In genomic region chr3:101861978-101862421, GRCh38 we compare ENCODE assay signal across 16 cellular contexts. TPM values are rescaled to one million over a fixed set of nuclear protein-coding genes. Genes with fewer than 3 reads are reported as not detected.
DNase-seq lines count a peak whose midpoint lies in the region; ATAC-seq lines count a peak whose summit lies in the region.
"Had no signal": no experiment of that assay in that cellular context is flagged by ENCODE, and none has a peak within 500 bp of the region (broad histone marks: within the 10 kb centered on the region; RNA-seq: fewer than 3 reads in every experiment).

No MANE protein-coding gene starts in this region.

- H3K27ac Mint-ChIP-seq in activated naive CD8-positive, alpha-beta T cell treated with anti-CD3 and anti-CD28 coated beads, Interleukin-2, amount 10 ng/mL, durations not matched to agents 7 days and 5 days: peak overlapping the region; percentile 44
- H3K27ac Mint-ChIP-seq in naive thymus-derived CD4-positive, alpha-beta T cell: peak overlapping the region; percentile 8 to 61 (median 30)

- H3K27ac ChIP-seq in Karpas-422 (ENCODE audit: low read length): no peak overlapping the region
- H3K27ac ChIP-seq in naive thymus-derived CD4-positive, alpha-beta T cell (ENCODE audit: low read depth, low read length): no peak overlapping the region
- H3K27ac ChIP-seq: GM23248, ovary, tibial artery had no signal

- DNase-seq in EH (ENCODE audit: low read depth) (peak; percentile 45), Karpas-422 (no peak)
- DNase-seq in activated naive CD8-positive, alpha-beta T cell treated with anti-CD3 and anti-CD28 coated beads, Interleukin-2, amount 10 ng/mL, durations not matched to agents 7 days and 5 days: no peak
- peak in 1 of 9 donors; percentile 29 for DNase-seq in naive thymus-derived CD4-positive, alpha-beta T cell
- no peak for DNase-seq in stimulated activated CD8-positive, alpha-beta memory T cell treated with anti-CD3 and anti-CD28 coated beads, Interleukin-4, amount 100 ng/mL, for 48 hours
- DNase-seq: activated CD4-positive, alpha-beta T cell treated with anti-CD3 and anti-CD28 coated beads, Interleukin-2, amount 50 U/mL, for 1 hour; activated naive CD4-positive, alpha-beta T cell treated with Interleukin-2 at 50 U/mL for 16 hours; GM23248; ovary; stimulated activated CD4-positive, alpha-beta T cell treated with anti-CD3 and anti-CD28 coated beads, Interleukin-12 subunit alpha, Interleukin-12 subunit beta, amount 100 ng/mL, for 4 hours; T-helper 2 cell; tibial artery had no signal

- peak overlapping the region; percentile 48 for H3K4me2 ChIP-seq in Karpas-422 (ENCODE audit: low read depth, low read length, poor library complexity, severe bottlenecking)

- CTCF ChIA-PET in naive thymus-derived CD4-positive, alpha-beta T cell (lab: Charles Lee): no interaction called here

- H3K9me3 ChIP-seq in Karpas-422 (ENCODE audit: low read length): no peaks in the 10 kb centered on the region
- no peaks in the 10 kb centered on the region for H3K9me3 ChIP-seq in naive thymus-derived CD4-positive, alpha-beta T cell (ENCODE audit: control insufficient read depth in 2 of 3, low read length in 3 of 3)
- H3K9me3 ChIP-seq: ovary, tibial artery had no signal

- peaks cover 21% of the 10 kb centered on the region for H3K4me1 Mint-ChIP-seq in activated naive CD8-positive, alpha-beta T cell treated with anti-CD3 and anti-CD28 coated beads, Interleukin-2, amount 10 ng/mL, durations not matched to agents 7 days and 5 days
- H3K4me1 Mint-ChIP-seq in naive thymus-derived CD4-positive, alpha-beta T cell: peaks cover 8 to 43% (median 31%) of the 10 kb centered on the region in 7 donors

- no peaks in the 10 kb centered on the region for H3K9me2 ChIP-seq in Karpas-422 (replicated peaks; ENCODE audit: insufficient read depth, low read length)

- H3K4me3 Mint-ChIP-seq in activated naive CD8-positive, alpha-beta T cell treated with anti-CD3 and anti-CD28 coated beads, Interleukin-2, amount 10 ng/mL, durations not matched to agents 7 days and 5 days: no peak overlapping the region
- H3K4me3 Mint-ChIP-seq in naive thymus-derived CD4-positive, alpha-beta T cell: no peak overlapping the region

- no peaks in the 10 kb centered on the region for H3K27me3 ChIP-seq in Karpas-422 (ENCODE audit: low read length)
- H3K27me3 ChIP-seq in naive thymus-derived CD4-positive, alpha-beta T cell (ENCODE audit: control insufficient read depth in 2 of 2, insufficient read depth in 2 of 2, low read length in 2 of 2): no peaks in the 10 kb centered on the region
- H3K27me3 ChIP-seq: ovary, tibial artery had no signal

- H4K20me1 ChIP-seq in Karpas-422 (ENCODE audit: insufficient read depth, low read depth, low read length): no peaks in the 10 kb centered on the region

- no peaks in the 10 kb centered on the region for H3K9me3 Mint-ChIP-seq in activated naive CD8-positive, alpha-beta T cell treated with anti-CD3 and anti-CD28 coated beads, Interleukin-2, amount 10 ng/mL, durations not matched to agents 7 days and 5 days
- H3K9me3 Mint-ChIP-seq in naive thymus-derived CD4-positive, alpha-beta T cell: peaks cover 0 to 4% (median 0%) of the 10 kb centered on the region in 11 donors

- H3K36me3 ChIP-seq in Karpas-422 (ENCODE audit: insufficient read depth, low read length): no peaks in the 10 kb centered on the region
- peaks cover 20 to 34% (median 25%) of the 10 kb centered on the region in 3 experiments for H3K36me3 ChIP-seq in naive thymus-derived CD4-positive, alpha-beta T cell (ENCODE audit: control insufficient read depth in 2 of 3, insufficient read depth in 3 of 3, low read length in 3 of 3)
- H3K36me3 ChIP-seq: ovary had no signal

- peaks cover 13% of the 10 kb centered on the region for H3K4me1 ChIP-seq in Karpas-422 (ENCODE audit: low read length)
- H3K4me1 ChIP-seq in naive thymus-derived CD4-positive, alpha-beta T cell (ENCODE audit: control insufficient read depth in 2 of 2, insufficient read depth in 2 of 2, low read length in 2 of 2): peaks cover 0 to 6% of the 10 kb centered on the region in 2 donors

- H2AFZ ChIP-seq in Karpas-422 (ENCODE audit: low read length): no peak overlapping the region
- H2AFZ ChIP-seq: GM23248 had no signal

- intact Hi-C loops in naive thymus-derived CD4-positive, alpha-beta T cell (cut with micrococcal nuclease): loop anchor here in 1 of 2 donors (1.0 kb wide), 1 partner anchor 11 kb away; no protein-coding TSS in a partner anchor

- ATAC-seq in activated naive CD8-positive, alpha-beta T cell treated with anti-CD3 and anti-CD28 coated beads, Interleukin-2, amount 10 ng/mL, durations not matched to agents 7 days and 5 days (ENCODE audit: low read depth): no peak
- ATAC-seq in naive thymus-derived CD4-positive, alpha-beta T cell: peak; percentile 28
- ATAC-seq in HG03135 (IDR thresholded peaks at IDR 0.05; ENCODE audit: unreplicated experiment) (no peak), HG02678 (IDR thresholded peaks at IDR 0.05; ENCODE audit: unreplicated experiment) (no peak), HG02642 (IDR thresholded peaks at IDR 0.05; ENCODE audit: poor library complexity, unreplicated experiment) (no peak)

- H3K4me3 ChIP-seq in Karpas-422 (ENCODE audit: low read length): no peak overlapping the region
- H3K4me3 ChIP-seq in naive thymus-derived CD4-positive, alpha-beta T cell (ENCODE audit: low read length): no peak overlapping the region
- H3K4me3 ChIP-seq: GM23248, lung, ovary, tibial artery had no signal

- H3K79me2 ChIP-seq in Karpas-422 (ENCODE audit: low read length): no peaks in the 10 kb centered on the region

- peaks cover 44% of the 10 kb centered on the region for H3K36me3 Mint-ChIP-seq in activated naive CD8-positive, alpha-beta T cell treated with anti-CD3 and anti-CD28 coated beads, Interleukin-2, amount 10 ng/mL, durations not matched to agents 7 days and 5 days
- H3K36me3 Mint-ChIP-seq in naive thymus-derived CD4-positive, alpha-beta T cell: peaks cover 16 to 47% (median 40%) of the 10 kb centered on the region in 5 donors

- H3K9ac ChIP-seq in Karpas-422 (ENCODE audit: low read length): no peak overlapping the region
- H3K9ac ChIP-seq: GM23248 had no signal

- POLR2A ChIA-PET in activated naive CD8-positive, alpha-beta T cell treated with anti-CD3 and anti-CD28 coated beads, Interleukin-2, amount 10 ng/mL, durations not matched to agents 7 days and 5 days (lab: Charles Lee): no interaction called here
- POLR2A ChIA-PET in naive thymus-derived CD4-positive, alpha-beta T cell (lab: Charles Lee): interaction anchor here (1.2 to 2.0 kb wide), 3 partner anchors 12 to 37 kb away, joined by 3 to 5 read pairs (median 4); partner anchors contain the start of gene NFKBIZ

- no peaks in the 10 kb centered on the region for H3K27me3 Mint-ChIP-seq in activated naive CD8-positive, alpha-beta T cell treated with anti-CD3 and anti-CD28 coated beads, Interleukin-2, amount 10 ng/mL, durations not matched to agents 7 days and 5 days
- H3K27me3 Mint-ChIP-seq in naive thymus-derived CD4-positive, alpha-beta T cell: peaks cover 0 to 2% (median 0%) of the 10 kb centered on the region in 5 donors

RNA-seq across cellular contexts. Expression of gene NFKBIZ, which starts 12.7 kb away (rescaled TPM):
- total RNA-seq in Karpas-422 (2014; rRNA removed; shearing (Covaris generic); ENCODE audit: low replicate concordance): 0.76 and 6.3 TPM in 2 replicates
- total RNA-seq in activated naive CD8-positive, alpha-beta T cell treated with anti-CD3 and anti-CD28 coated beads, Interleukin-2, amount 10 ng/mL, durations not matched to agents 7 days and 5 days: 10 to 100 TPM; 72.5 to 76.3 TPM
- total RNA-seq in naive thymus-derived CD4-positive, alpha-beta T cell: 100 to 1,000 TPM; 108 to 913 (median 140) TPM
- polyA plus RNA-seq in naive thymus-derived CD4-positive, alpha-beta T cell: 10 to 100 TPM; 21.0 to 30.8 TPM

Comparison
In these comparisons a context has a peak if more than half of its experiments do, and no peak if none do; other contexts are left out.
1. RNA of gene NFKBIZ, which starts 12.7 kb away (total RNA-seq): 108 to 913 TPM in naive thymus-derived CD4-positive, alpha-beta T cell and 72.5 to 76.3 TPM in activated naive CD8-positive, alpha-beta T cell treated with anti-CD3 and anti-CD28 coated beads, Interleukin-2, amount 10 ng/mL, durations not matched to agents 7 days and 5 days; 0.76 to 6.3 TPM in Karpas-422; every median in the first group is over 10 times any median in the second.